Comparison of ENCODE assay signal across 1 cellular context in genomic region chr1:21963477-21964217, GRCh38.
TF ChIP-seq lines count a peak whose summit lies in the region.

No MANE protein-coding gene starts in this region.

TF ChIP-seq in WTC11, 78 proteins besides CTCF, POLR2A, EP300 and RAD21 (continued from another document):
- TF ChIP-seq ARID4B (CRISPR knock-in tag; IDR thresholded peaks at IDR 0.05; ENCODE audit: borderline replicate concordance) (no peak), CREB1 (CRISPR knock-in tag; IDR thresholded peaks at IDR 0.05) (no peak), ZNF317 (CRISPR knock-in tag; IDR thresholded peaks at IDR 0.05; ENCODE audit: borderline replicate concordance, low read depth) (no peak), ERG (CRISPR knock-in tag; IDR thresholded peaks at IDR 0.05) (no peak), ZBTB43 (CRISPR knock-in tag; IDR thresholded peaks at IDR 0.05) (no peak), ELF4 (CRISPR knock-in tag; IDR thresholded peaks at IDR 0.05; ENCODE audit: low read depth) (no peak)
TF ChIP-seq in WTC11: peak in this region for 0.
